Comparison of ENCODE assay signal across 13 cellular contexts in the genomic region with DNA sequence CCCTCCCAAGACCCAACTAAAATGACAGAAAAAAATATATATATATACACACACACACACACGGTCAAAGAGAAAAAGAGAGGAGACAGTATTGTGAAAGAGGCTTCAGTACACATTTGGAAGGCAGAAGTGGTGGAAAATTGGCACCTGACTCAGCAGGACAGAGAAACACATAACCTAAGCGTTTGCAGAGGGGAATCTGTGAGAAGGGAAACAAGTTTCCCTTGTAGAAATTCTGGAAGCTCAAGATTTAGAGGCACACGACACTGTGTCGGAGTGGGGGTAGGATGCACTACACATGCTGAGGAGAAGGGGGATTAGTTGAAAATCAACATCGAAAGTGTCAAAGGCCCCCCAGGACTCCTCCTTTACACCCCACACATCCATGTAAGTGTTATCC. TPM values are rescaled to one million over a fixed set of nuclear protein-coding genes. Genes with fewer than 3 reads are reported as not detected.
DNase-seq lines count a peak whose midpoint lies in the region; ATAC-seq and TF ChIP-seq lines count a peak whose summit lies in the region.
"Had no signal": no experiment of that assay in that cellular context is flagged by ENCODE, and none has a peak within 500 bp of the region (broad histone marks: within the 10 kb centered on the region; RNA-seq: fewer than 3 reads in every experiment).

No MANE protein-coding gene starts in this region.

- H3K4me3 ChIP-seq in AG04450 (ENCODE audit: low read depth, low read length) (no peak overlapping the region), LNCaP clone FGC (ENCODE audit: low read depth, low read length) (peak overlapping the region; percentile 35), lower lobe of right lung (no peak overlapping the region), esophagus squamous epithelium (no peak overlapping the region)
- H3K4me3 ChIP-seq: BLaER1, uterus had no signal

- H3K27me3 Mint-ChIP-seq in dendritic cell treated with granulocyte-macrophage colony-stimulating factor and Interleukin-4, amounts not matched to agents 40 ng/mL and 50 ng/mL, for 4 days = no peaks in the 10 kb centered on the region
- H3K27me3 Mint-ChIP-seq in activated CD4-positive, alpha-beta memory T cell treated with anti-CD3 and anti-CD28 coated beads, Interleukin-2, amount 10 ng/mL, durations not matched to agents 7 days and 5 days = no peaks in the 10 kb centered on the region
- H3K27me3 Mint-ChIP-seq: activated naive CD4-positive, alpha-beta T cell treated with anti-CD3 and anti-CD28 coated beads, Interleukin-2, amount 10 ng/mL, durations not matched to agents 7 days and 5 days had no signal

- H3K27ac ChIP-seq in AG04450 (ENCODE audit: low read depth, low read length) (peak overlapping the region; percentile 80), lower lobe of right lung (no peak overlapping the region), esophagus squamous epithelium (peak overlapping the region in 1 of 4 donors; percentile 30)
- H3K27ac ChIP-seq: BLaER1 had no signal

- no peaks in the 10 kb centered on the region for H3K9me3 Mint-ChIP-seq in dendritic cell treated with granulocyte-macrophage colony-stimulating factor and Interleukin-4, amounts not matched to agents 40 ng/mL and 50 ng/mL, for 4 days
- H3K9me3 Mint-ChIP-seq in activated CD4-positive, alpha-beta memory T cell treated with anti-CD3 and anti-CD28 coated beads, Interleukin-2, amount 10 ng/mL, durations not matched to agents 7 days and 5 days = peaks cover 30% of the 10 kb centered on the region

- ATAC-seq in lower lobe of right lung (peak; percentile 41 to 55), HG03135 (IDR thresholded peaks at IDR 0.05; ENCODE audit: unreplicated experiment) (no peak)

- peak overlapping the region; percentile 22 for H3K27ac Mint-ChIP-seq in dendritic cell treated with granulocyte-macrophage colony-stimulating factor and Interleukin-4, amounts not matched to agents 40 ng/mL and 50 ng/mL, for 4 days
- H3K27ac Mint-ChIP-seq in activated CD4-positive, alpha-beta memory T cell treated with anti-CD3 and anti-CD28 coated beads, Interleukin-2, amount 10 ng/mL, durations not matched to agents 7 days and 5 days = no peak overlapping the region
- H3K27ac Mint-ChIP-seq: activated naive CD4-positive, alpha-beta T cell treated with anti-CD3 and anti-CD28 coated beads, Interleukin-2, amount 10 ng/mL, durations not matched to agents 7 days and 5 days had no signal

- H3K36me3 Mint-ChIP-seq in dendritic cell treated with granulocyte-macrophage colony-stimulating factor and Interleukin-4, amounts not matched to agents 40 ng/mL and 50 ng/mL, for 4 days (ENCODE audit: low read depth) = peaks cover 79% of the 10 kb centered on the region
- peaks cover 79% of the 10 kb centered on the region for H3K36me3 Mint-ChIP-seq in activated CD4-positive, alpha-beta memory T cell treated with anti-CD3 and anti-CD28 coated beads, Interleukin-2, amount 10 ng/mL, durations not matched to agents 7 days and 5 days (ENCODE audit: low read depth)

- H3K4me3 Mint-ChIP-seq in dendritic cell treated with granulocyte-macrophage colony-stimulating factor and Interleukin-4, amounts not matched to agents 40 ng/mL and 50 ng/mL, for 4 days = peak overlapping the region; percentile 23
- H3K4me3 Mint-ChIP-seq in activated CD4-positive, alpha-beta memory T cell treated with anti-CD3 and anti-CD28 coated beads, Interleukin-2, amount 10 ng/mL, durations not matched to agents 7 days and 5 days = no peak overlapping the region
- H3K4me3 Mint-ChIP-seq: activated naive CD4-positive, alpha-beta T cell treated with anti-CD3 and anti-CD28 coated beads, Interleukin-2, amount 10 ng/mL, durations not matched to agents 7 days and 5 days had no signal

- no peak for DNase-seq in AG04450 (ENCODE audit: low read depth, low spot score)
- no peak for DNase-seq in LNCaP clone FGC (ENCODE audit: low read depth)
- no peak for DNase-seq in lower lobe of right lung
- DNase-seq in stimulated activated CD4-positive, alpha-beta T cell treated with anti-CD3 and anti-CD28 coated beads, Interleukin-4, amount 100 ng/mL, for 4 hours = no peak
- no peak for DNase-seq in activated CD4-positive, alpha-beta memory T cell treated with anti-CD3 and anti-CD28 coated beads, Interleukin-2, amount 10 ng/mL, durations not matched to agents 7 days and 5 days
- DNase-seq in esophagus squamous epithelium (lab: John Stamatoyannopoulos, UW) = no peak
- DNase-seq: activated CD4-positive, alpha-beta T cell treated with anti-CD3 and anti-CD28 coated beads for 1 hour; activated naive CD4-positive, alpha-beta T cell treated with anti-CD3 and anti-CD28 coated beads, Interleukin-2, amount 10 ng/mL, durations not matched to agents 7 days and 5 days; NCI-H2107; uterus had no signal

- 45 to 53% methylated on average over 5 of the region's 5 CpGs for WGBS in esophagus squamous epithelium, 2 donors

- H3K9me3 ChIP-seq in AG04450 (ENCODE audit: control insufficient read depth, insufficient read depth, low read length) (peaks cover 3% of the 10 kb centered on the region), lower lobe of right lung (no peaks in the 10 kb centered on the region), esophagus squamous epithelium (no peaks in the 10 kb centered on the region)
- H3K9me3 ChIP-seq: uterus had no signal

- TF ChIP-seq POLR2A in esophagus squamous epithelium (IDR thresholded peaks at IDR 0.05) = no peak

- intact Hi-C loops in dendritic cell treated with granulocyte-macrophage colony-stimulating factor and Interleukin-4, amounts not matched to agents 40 ng/mL and 50 ng/mL, for 4 days (cut with micrococcal nuclease) = no loop called here
- intact Hi-C loops in lower lobe of right lung (cut with DNase I) (no loop called here), esophagus squamous epithelium (cut with DNase I) (no loop called here)

- peaks cover 30% of the 10 kb centered on the region for H3K4me1 Mint-ChIP-seq in dendritic cell treated with granulocyte-macrophage colony-stimulating factor and Interleukin-4, amounts not matched to agents 40 ng/mL and 50 ng/mL, for 4 days (ENCODE audit: low read depth)
- H3K4me1 Mint-ChIP-seq in activated CD4-positive, alpha-beta memory T cell treated with anti-CD3 and anti-CD28 coated beads, Interleukin-2, amount 10 ng/mL, durations not matched to agents 7 days and 5 days = peaks cover 2% of the 10 kb centered on the region
- H3K4me1 Mint-ChIP-seq: activated naive CD4-positive, alpha-beta T cell treated with anti-CD3 and anti-CD28 coated beads, Interleukin-2, amount 10 ng/mL, durations not matched to agents 7 days and 5 days had no signal

- CTCF ChIA-PET in AG04450 (lab: Charles Lee) = interaction anchor here (1.7 kb wide), 1 partner anchor 45 kb away, joined by 4 read pairs; no protein-coding TSS in a partner anchor
- CTCF ChIA-PET in activated CD4-positive, alpha-beta memory T cell treated with anti-CD3 and anti-CD28 coated beads, Interleukin-2, amount 10 ng/mL, durations not matched to agents 7 days and 5 days (lab: Charles Lee) = no interaction called here

- H3K4me1 ChIP-seq in lower lobe of right lung (peaks cover 6% of the 10 kb centered on the region), esophagus squamous epithelium (peaks cover 0 to 12% (median 6%) of the 10 kb centered on the region in 3 donors)
- H3K4me1 ChIP-seq: BLaER1, uterus had no signal

- TF ChIP-seq CTCF in AG04450 (IDR thresholded peaks at IDR 0.05; ENCODE audit: low read depth, low read length) = no peak
- no peak for TF ChIP-seq CTCF in LNCaP clone FGC (IDR thresholded peaks at IDR 0.05; ENCODE audit: control insufficient read depth, extremely low read depth, insufficient read depth)
- no peak for TF ChIP-seq CTCF in lower lobe of right lung (IDR thresholded peaks at IDR 0.05)
- no peak for TF ChIP-seq CTCF in esophagus squamous epithelium (IDR thresholded peaks at IDR 0.05)

- POLR2A ChIA-PET in AG04450 (lab: Yijun Ruan, JAX) = no interaction called here
- POLR2A ChIA-PET in activated CD4-positive, alpha-beta memory T cell treated with anti-CD3 and anti-CD28 coated beads, Interleukin-2, amount 10 ng/mL, durations not matched to agents 7 days and 5 days (lab: Charles Lee) = no interaction called here

- H3K36me3 ChIP-seq in lower lobe of right lung = no peaks in the 10 kb centered on the region
- H3K36me3 ChIP-seq in esophagus squamous epithelium = peaks cover 0 to 28% (median 0%) of the 10 kb centered on the region in 3 donors
- H3K36me3 ChIP-seq: uterus had no signal

- no peaks in the 10 kb centered on the region for H3K27me3 ChIP-seq in AG04450 (ENCODE audit: control insufficient read depth, insufficient read depth, low read length)
- H3K27me3 ChIP-seq in lower lobe of right lung (ENCODE audit: low read depth) = no peaks in the 10 kb centered on the region
- H3K27me3 ChIP-seq in esophagus squamous epithelium = no peaks in the 10 kb centered on the region
- H3K27me3 ChIP-seq: uterus had no signal

RNA-seq across cellular contexts. Expression of a gene that starts 53.1 kb away (rescaled TPM):
- 51.0 and 52.2 TPM in 2 replicates for polyA plus RNA-seq in AG04450 (2011; rRNA removed)
- 99.2 and 99.8 TPM in 2 replicates for polyA minus RNA-seq in AG04450 (2011; rRNA and poly(A)+ RNA removed)
- total RNA-seq in lower lobe of right lung = 80.7 TPM
- total RNA-seq in activated CD4-positive, alpha-beta memory T cell treated with anti-CD3 and anti-CD28 coated beads, Interleukin-2, amount 10 ng/mL, durations not matched to agents 7 days and 5 days = 100 to 1,000 TPM; 118 to 119 TPM
- 10 to 100 TPM; 24.6 to 42.9 (median 38.8) TPM for total RNA-seq in esophagus squamous epithelium
